Comparison of ENCODE assay signal across 8 cellular contexts in genomic region chr7:129054438-129055293, GRCh38. TPM values are rescaled to one million over a fixed set of nuclear protein-coding genes. Genes with fewer than 3 reads are reported as not detected.
DNase-seq lines count a peak whose midpoint lies in the region; ATAC-seq and TF ChIP-seq lines count a peak whose summit lies in the region.

Gene TNPO3, minus strand, starts transcription at chr7:129055111. Its CDS starts 341 bp downstream, at chr7:129054770.

- peak within 1 kb of the TSS; percentile 78 to 96 (median 81) for H3K4me3 ChIP-seq in BLaER1 treated with 17β-estradiol and CSF1 and Interleukin-3, amounts not matched to agents 10 nM and 100 nM
- H3K4me3 ChIP-seq in left lung = peak within 1 kb of the TSS; percentile 69 to 90

- H3K9ac ChIP-seq in BLaER1 treated with 17β-estradiol and CSF1 and Interleukin-3, amounts not matched to agents 10 nM and 100 nM = peak within 1 kb of the TSS; percentile 87 to 98 (median 95)

- H3K27me3 Mint-ChIP-seq in dendritic cell treated with granulocyte-macrophage colony-stimulating factor and Interleukin-4, amounts not matched to agents 40 ng/mL and 50 ng/mL, for 4 days = peaks cover 3% of the 10 kb centered on the region

- H3K4me1 ChIP-seq in BLaER1 treated with 17β-estradiol and CSF1 and Interleukin-3, amounts not matched to agents 10 nM and 100 nM = peaks cover 24 to 49% (median 34%) of the 10 kb centered on the region in 10 experiments
- peaks cover 15 to 43% of the 10 kb centered on the region in 2 donors for H3K4me1 ChIP-seq in left lung

- peak; percentile 87 for ATAC-seq in GM19324 (IDR thresholded peaks at IDR 0.05; ENCODE audit: low FRiP score, unreplicated experiment)
- peak; percentile 57 for ATAC-seq in HG03469 (IDR thresholded peaks at IDR 0.05; ENCODE audit: unreplicated experiment)
- ATAC-seq in left lung = peak; percentile 95

- H3K4me3 Mint-ChIP-seq in dendritic cell treated with granulocyte-macrophage colony-stimulating factor and Interleukin-4, amounts not matched to agents 40 ng/mL and 50 ng/mL, for 4 days = peak within 1 kb of the TSS; percentile 86

- peaks cover 44% of the 10 kb centered on the region for H3K4me1 Mint-ChIP-seq in dendritic cell treated with granulocyte-macrophage colony-stimulating factor and Interleukin-4, amounts not matched to agents 40 ng/mL and 50 ng/mL, for 4 days (ENCODE audit: low read depth)

- peaks cover 37% of the 10 kb centered on the region for H3K36me3 Mint-ChIP-seq in dendritic cell treated with granulocyte-macrophage colony-stimulating factor and Interleukin-4, amounts not matched to agents 40 ng/mL and 50 ng/mL, for 4 days (ENCODE audit: low read depth)

- peak within 1 kb of the TSS; percentile 99 for H3K27ac Mint-ChIP-seq in dendritic cell treated with granulocyte-macrophage colony-stimulating factor and Interleukin-4, amounts not matched to agents 40 ng/mL and 50 ng/mL, for 4 days

- H3K27me3 ChIP-seq in BLaER1 treated with 17β-estradiol and CSF1 and Interleukin-3, amounts not matched to agents 10 nM and 100 nM = no peaks in the 10 kb centered on the region
- H3K27me3 ChIP-seq in left lung = no peaks in the 10 kb centered on the region

- no peak for TF ChIP-seq CTCF in left lung (IDR thresholded peaks at IDR 0.05)

- H4K20me1 ChIP-seq in BLaER1 treated with 17β-estradiol and CSF1 and Interleukin-3, amounts not matched to agents 10 nM and 100 nM = peaks cover 18 to 43% (median 35%) of the 10 kb centered on the region in 11 experiments; a peak in 18 of 22 replicates

- peak within 1 kb of the TSS; percentile 92 to 99 (median 97) for H3K27ac ChIP-seq in BLaER1 treated with 17β-estradiol and CSF1 and Interleukin-3, amounts not matched to agents 10 nM and 100 nM
- peak within 1 kb of the TSS; percentile 96 to 99 for H3K27ac ChIP-seq in left lung

- H3K9me3 Mint-ChIP-seq in dendritic cell treated with granulocyte-macrophage colony-stimulating factor and Interleukin-4, amounts not matched to agents 40 ng/mL and 50 ng/mL, for 4 days = no peaks in the 10 kb centered on the region

- H3K4me2 ChIP-seq in BLaER1 treated with 17β-estradiol and CSF1 and Interleukin-3, amounts not matched to agents 10 nM and 100 nM = peak within 1 kb of the TSS; percentile 75 to 97 (median 89)

- no peaks in the 10 kb centered on the region for H3K9me3 ChIP-seq in BLaER1 treated with 17β-estradiol and CSF1 and Interleukin-3, amounts not matched to agents 10 nM and 100 nM (replicated peaks in 1 of 11)
- H3K9me3 ChIP-seq in left lung = no peaks in the 10 kb centered on the region

- DNase-seq in NCI-H69 (lab: John Stamatoyannopoulos, UW) (peak; percentile 98), left lung (peak; percentile 94 to 97)
- peak; percentile 86 for DNase-seq in activated CD4-positive, alpha-beta T cell treated with anti-CD3 and anti-CD28 coated beads, Interleukin-2, amount 50 U/mL, for 1 hour
- peak; percentile 87 to 92 for DNase-seq in stimulated activated CD4-positive, alpha-beta T cell treated with anti-CD3 and anti-CD28 coated beads, Interleukin-2, amount 100 ng/mL, for 48 hours

- intact Hi-C loops in dendritic cell treated with granulocyte-macrophage colony-stimulating factor and Interleukin-4, amounts not matched to agents 40 ng/mL and 50 ng/mL, for 4 days (cut with micrococcal nuclease) = loop anchor here (2.0 to 5.0 kb wide), 2 partner anchors 36 to 93 kb away; no protein-coding TSS in a partner anchor
- intact Hi-C loops in left lung (cut with DNase I) = no loop called here

- peaks cover 8 to 32% (median 24%) of the 10 kb centered on the region in 11 experiments; a peak in 20 of 22 replicates for H3K36me3 ChIP-seq in BLaER1 treated with 17β-estradiol and CSF1 and Interleukin-3, amounts not matched to agents 10 nM and 100 nM
- no peaks in the 10 kb centered on the region for H3K36me3 ChIP-seq in left lung

RNA-seq across cellular contexts. Expression of gene TNPO3, which starts in this region (rescaled TPM):
- total RNA-seq in left lung = 10 to 100 TPM; 34.9 to 38.7 TPM

Comparison
In these comparisons a context has a peak if more than half of its experiments do, and no peak if none do; other contexts are left out.
1. Peak in every context shown above with its lines: DNase-seq, ATAC-seq, H3K4me3 ChIP-seq and H3K27ac ChIP-seq.